ENCODE assay signal across 7 cellular contexts in the genomic region with DNA sequence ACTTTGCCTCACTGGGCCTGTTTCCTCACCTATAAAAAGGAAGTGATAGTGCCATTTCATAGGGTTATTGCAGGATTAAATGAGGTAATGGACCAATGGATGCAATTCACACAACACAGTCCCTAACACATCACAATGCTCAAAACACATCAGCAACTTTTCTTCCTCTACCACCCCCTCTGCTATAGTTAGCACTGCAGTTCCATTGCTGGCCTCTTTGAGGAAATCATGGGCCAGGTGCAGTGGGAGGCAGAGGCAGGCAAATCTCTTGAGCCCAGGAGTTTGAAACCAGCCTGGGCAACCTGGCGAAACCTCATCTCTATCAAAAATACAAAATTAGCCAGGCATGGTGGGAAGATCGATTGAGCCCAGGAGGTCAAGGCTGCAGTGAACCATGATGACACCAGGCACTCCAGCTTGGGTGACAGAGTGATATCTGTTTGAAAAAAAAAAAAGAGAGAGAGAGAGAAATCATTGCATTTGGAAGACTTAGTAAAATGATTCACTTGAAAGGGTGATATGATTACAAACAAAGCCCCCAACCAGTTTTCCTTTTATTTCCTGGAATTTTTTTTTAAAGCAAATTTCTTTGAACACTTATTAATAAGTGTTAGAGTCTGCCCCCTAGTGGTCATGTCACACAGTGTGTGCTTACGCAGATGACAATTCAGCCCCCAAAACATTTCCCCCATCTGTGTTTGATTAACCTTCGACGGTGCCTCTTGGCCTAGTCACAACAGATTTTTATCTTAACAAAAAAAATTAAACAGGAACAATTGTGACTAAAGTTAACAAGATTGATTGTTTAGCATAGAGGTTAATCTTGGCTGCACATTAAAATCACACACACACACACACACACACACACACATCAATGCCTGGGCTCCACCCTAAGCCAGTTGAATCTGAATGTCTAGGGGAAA.
DNase-seq lines count a peak whose midpoint lies in the region; ATAC-seq lines count a peak whose summit lies in the region.

No MANE protein-coding gene starts in this region.

- H3K36me3 Mint-ChIP-seq in activated CD8-positive, alpha-beta T cell treated with anti-CD3 and anti-CD28 coated beads, Interleukin-2, amount 10 ng/mL, durations not matched to agents 7 days and 5 days (ENCODE audit: low read depth): no peaks in the 10 kb centered on the region

- POLR2A ChIA-PET in activated CD8-positive, alpha-beta T cell treated with anti-CD3 and anti-CD28 coated beads, Interleukin-2, amount 10 ng/mL, durations not matched to agents 7 days and 5 days (lab: Charles Lee): no interaction called here

- peaks cover 7% of the 10 kb centered on the region for H3K27me3 Mint-ChIP-seq in activated CD8-positive, alpha-beta T cell treated with anti-CD3 and anti-CD28 coated beads, Interleukin-2, amount 10 ng/mL, durations not matched to agents 7 days and 5 days (ENCODE audit: low read depth)

- no peaks in the 10 kb centered on the region for H3K4me1 ChIP-seq in GM23248 (ENCODE audit: insufficient read depth)

- in situ Hi-C loops in GM23248 (cut with MboI): no loop called here

- H3K4me1 Mint-ChIP-seq in activated CD8-positive, alpha-beta T cell treated with anti-CD3 and anti-CD28 coated beads, Interleukin-2, amount 10 ng/mL, durations not matched to agents 7 days and 5 days (ENCODE audit: low read depth): no peaks in the 10 kb centered on the region

- H3K36me3 ChIP-seq in GM23248 (ENCODE audit: low read depth): no peaks in the 10 kb centered on the region

- peaks cover 18% of the 10 kb centered on the region; the same call in 1 of the 2 replicates for H3K27me3 ChIP-seq in GM23248 (replicated peaks; ENCODE audit: insufficient read depth)

- H3K27ac Mint-ChIP-seq in activated CD8-positive, alpha-beta T cell treated with anti-CD3 and anti-CD28 coated beads, Interleukin-2, amount 10 ng/mL, durations not matched to agents 7 days and 5 days: no peak overlapping the region

- 2 to 11% methylated on average over 5 of the region's 5 CpGs for WGBS in GM23248 (ENCODE audit: low coverage in 1 of 2, low lambda C conversion rate in 2 of 2, missing lambda C conversion rate in 2 of 2), 2 experiments

- no peaks in the 10 kb centered on the region for H3K79me2 ChIP-seq in GM23248 (ENCODE audit: insufficient read depth)

- H3K9ac ChIP-seq in GM23248: no peak overlapping the region

- H3F3A ChIP-seq in GM23248 (ENCODE audit: insufficient read depth): no peaks in the 10 kb centered on the region

- H4K20me1 ChIP-seq in GM23248 (ENCODE audit: insufficient read depth): no peaks in the 10 kb centered on the region

- ATAC-seq in activated CD8-positive, alpha-beta T cell treated with anti-CD3 and anti-CD28 coated beads, Interleukin-2, amount 10 ng/mL, durations not matched to agents 7 days and 5 days: peak; percentile 49
- no peak for ATAC-seq in activated CD4-positive, CD25-positive, alpha-beta regulatory T cell treated with anti-CD3 and anti-CD28 coated beads, Interleukin-2, amount 50 U/mL, for 24 hours

- no peaks in the 10 kb centered on the region for H3K9me3 Mint-ChIP-seq in activated CD8-positive, alpha-beta T cell treated with anti-CD3 and anti-CD28 coated beads, Interleukin-2, amount 10 ng/mL, durations not matched to agents 7 days and 5 days (ENCODE audit: insufficient read depth)

- H3K9me3 ChIP-seq in GM23248 (ENCODE audit: low read depth): no peaks in the 10 kb centered on the region

- peak; percentile 49 for DNase-seq in EH (ENCODE audit: low read depth)
- DNase-seq in GM23248: peak; percentile 78
- DNase-seq in NCI-H146 treated with DMSO at 0.1 percent for 48 hours (lab: John Stamatoyannopoulos, UW; ENCODE audit: unreplicated experiment): peak; percentile 1
- DNase-seq in activated CD8-positive, alpha-beta T cell treated with anti-CD3 and anti-CD28 coated beads, Interleukin-2, amount 10 ng/mL, durations not matched to agents 7 days and 5 days: peak; percentile 49
- peak; percentile 57 for DNase-seq in germinal center (ENCODE audit: low spot score)
- peak; percentile 51 for DNase-seq in retina

- H2AFZ ChIP-seq in GM23248: no peak overlapping the region

- no peaks in the 10 kb centered on the region for H3K9me2 ChIP-seq in GM23248 (ENCODE audit: insufficient read depth)

- H3K4me3 Mint-ChIP-seq in activated CD8-positive, alpha-beta T cell treated with anti-CD3 and anti-CD28 coated beads, Interleukin-2, amount 10 ng/mL, durations not matched to agents 7 days and 5 days: no peak overlapping the region

- no peak overlapping the region for H3K4me3 ChIP-seq in GM23248

- H3K27ac ChIP-seq in GM23248: no peak overlapping the region

- CTCF ChIA-PET in activated CD8-positive, alpha-beta T cell treated with anti-CD3 and anti-CD28 coated beads, Interleukin-2, amount 10 ng/mL, durations not matched to agents 7 days and 5 days (lab: Charles Lee): interaction anchor here (0.9 to 2.0 kb wide), 6 partner anchors 9 to 34 kb away, joined by 3 to 10 read pairs (median 5); no protein-coding TSS in a partner anchor

- H3K4me2 ChIP-seq in GM23248 (ENCODE audit: unreplicated experiment): no peak overlapping the region

Comparison
In these comparisons a context has a peak if more than half of its experiments do, and no peak if none do; other contexts are left out.
1. DNase-seq: peak in every context shown above with its lines; median percentile 78 in GM23248; 57 in germinal center; 51 in retina; 49 in EH; 49 in activated CD8-positive, alpha-beta T cell treated with anti-CD3 and anti-CD28 coated beads, Interleukin-2, amount 10 ng/mL, durations not matched to agents 7 days and 5 days; 1 in NCI-H146 treated with DMSO at 0.1 percent for 48 hours.